ENCODE assay signal across 22 cellular contexts in the genomic region with DNA sequence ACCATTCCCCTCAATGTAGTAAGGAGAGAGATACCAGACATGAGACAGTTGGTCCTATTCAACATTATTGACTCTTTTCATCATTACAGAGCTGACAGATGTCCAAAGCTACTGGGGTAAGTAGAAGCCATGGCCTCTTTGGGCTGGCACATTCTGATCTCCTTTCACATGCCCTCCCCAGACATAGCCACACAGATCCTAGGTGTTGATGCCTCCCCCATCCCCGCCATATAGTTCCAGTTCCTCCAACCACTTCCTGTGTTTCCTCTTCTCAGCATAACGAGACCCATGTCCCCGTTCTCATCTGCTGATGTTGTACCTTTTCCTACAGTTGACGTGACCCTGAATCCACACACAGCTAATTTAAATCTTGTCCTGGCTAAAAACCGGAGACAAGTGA. TPM values are rescaled to one million over a fixed set of nuclear protein-coding genes. Genes with fewer than 3 reads are reported as not detected.
A peak's percentile ranks its signal among the peaks of the same experiment; 100 is the strongest.
DNase-seq lines count a peak whose midpoint lies in the region; ATAC-seq, FAIRE-seq and TF ChIP-seq lines count a peak whose summit lies in the region.
"Had no signal": no experiment of that assay in that cellular context is flagged by ENCODE, and none has a peak within 500 bp of the region (broad histone marks: within the 10 kb centered on the region; RNA-seq: fewer than 3 reads in every experiment).

No MANE protein-coding gene starts in this region.

- H3K4me1 Mint-ChIP-seq in stimulated activated naive CD8-positive, alpha-beta T cell treated with anti-CD3 and anti-CD28 coated beads, Interleukin-15, amount 100 ng/mL, for 72 hours: no peaks in the 10 kb centered on the region
- H3K4me1 Mint-ChIP-seq in WTC11: no peaks in the 10 kb centered on the region

- H3K36me3 Mint-ChIP-seq in WTC11: peaks cover 65% of the 10 kb centered on the region
- H3K36me3 Mint-ChIP-seq: CD8-positive, alpha-beta T cell had no signal

- no peaks in the 10 kb centered on the region for H3K27me3 Mint-ChIP-seq in stimulated activated naive CD8-positive, alpha-beta T cell treated with anti-CD3 and anti-CD28 coated beads, Interleukin-15, amount 100 ng/mL, for 72 hours
- no peaks in the 10 kb centered on the region for H3K27me3 Mint-ChIP-seq in WTC11 (ENCODE audit: low read depth)

- H3K79me2 ChIP-seq in OCI-LY3 (ENCODE audit: low read length): no peaks in the 10 kb centered on the region

- peak overlapping the region; percentile 44 for H3K4me2 ChIP-seq in OCI-LY3 (ENCODE audit: low read length)
- H3K4me2 ChIP-seq: KMS-11 had no signal

- no peaks in the 10 kb centered on the region for H3K9me3 Mint-ChIP-seq in stimulated activated naive CD8-positive, alpha-beta T cell treated with anti-CD3 and anti-CD28 coated beads, Interleukin-15, amount 100 ng/mL, for 72 hours
- no peaks in the 10 kb centered on the region for H3K9me3 Mint-ChIP-seq in WTC11
- H3K9me3 Mint-ChIP-seq: CD8-positive, alpha-beta T cell; HFFc6 had no signal

- no peak overlapping the region for H3K27ac ChIP-seq in OCI-LY3 (ENCODE audit: low read length)
- H3K27ac ChIP-seq: C4-2B, KMS-11 had no signal

- FAIRE-seq in GM18507 (lab: Jason Lieb, UNC): peak; percentile 64
- FAIRE-seq: D721Med, GM19239 had no signal

- H3K27me3 ChIP-seq in OCI-LY3 (ENCODE audit: low read depth, low read length): no peaks in the 10 kb centered on the region

- no peak for DNase-seq in stimulated activated naive CD8-positive, alpha-beta T cell treated with anti-CD3 and anti-CD28 coated beads, Interleukin-15, amount 100 ng/mL, for 72 hours
- DNase-seq in stimulated activated naive CD8-positive, alpha-beta T cell treated with anti-CD3 and anti-CD28 coated beads, Interleukin-15, Interleukin-2, amounts not matched to agents 100 U/mL and 50 U/mL, for 24 hours: no peak
- DNase-seq in GM18507 (ENCODE audit: extremely low spot score, insufficient read length, low read depth): no peak
- no peak for DNase-seq in activated CD4-positive, CD25-positive, alpha-beta regulatory T cell treated with anti-CD3 and anti-CD28 coated beads, Interleukin-2, amount 50 U/mL, for 72 hours
- no peak for DNase-seq in WTC11 (ENCODE audit: low spot score)
- DNase-seq: ACHN; CD8-positive, alpha-beta T cell; COR-L47; DMS153; DMS79 treated with DMSO at 0.1 percent for 48 hours; GDM1; HCEC 1CT; HFFc6 had no signal

- POLR2A ChIA-PET in WTC11 (lab: Charles Lee): no interaction called here

- TF ChIP-seq CTCF in OCI-LY3 (IDR thresholded peaks at IDR 0.05; ENCODE audit: low read depth, low read length): no peak
- no peak for TF ChIP-seq CTCF in WTC11 (IDR thresholded peaks at IDR 0.05)

- CTCF ChIA-PET in WTC11 (lab: Charles Lee): no interaction called here

- H3K4me3 Mint-ChIP-seq in stimulated activated naive CD8-positive, alpha-beta T cell treated with anti-CD3 and anti-CD28 coated beads, Interleukin-15, amount 100 ng/mL, for 72 hours: no peak overlapping the region
- no peak overlapping the region for H3K4me3 Mint-ChIP-seq in WTC11
- H3K4me3 Mint-ChIP-seq: CD8-positive, alpha-beta T cell; HFFc6 had no signal

- H3K27ac Mint-ChIP-seq in stimulated activated naive CD8-positive, alpha-beta T cell treated with anti-CD3 and anti-CD28 coated beads, Interleukin-15, amount 100 ng/mL, for 72 hours: no peak overlapping the region
- H3K27ac Mint-ChIP-seq in WTC11: no peak overlapping the region
- H3K27ac Mint-ChIP-seq: CD8-positive, alpha-beta T cell; HFFc6 had no signal

- H4K20me1 ChIP-seq in OCI-LY3 (ENCODE audit: insufficient read depth, low read length): no peaks in the 10 kb centered on the region

- H3K9ac ChIP-seq in OCI-LY3 (ENCODE audit: low read length): no peak overlapping the region
- H3K9ac ChIP-seq: KMS-11 had no signal

- no peaks in the 10 kb centered on the region for H3K36me3 ChIP-seq in OCI-LY3 (replicated peaks; ENCODE audit: low read depth, low read length)

- ATAC-seq in stimulated activated naive CD8-positive, alpha-beta T cell treated with anti-CD3 and anti-CD28 coated beads, Interleukin-15, amount 100 ng/mL, for 72 hours: peak; percentile 37
- no peak for ATAC-seq in stimulated activated naive CD8-positive, alpha-beta T cell treated with anti-CD3 and anti-CD28 coated beads, Interleukin-15, Interleukin-2, amounts not matched to agents 100 U/mL and 50 U/mL, for 24 hours
- no peak for ATAC-seq in GM21737 (IDR thresholded peaks at IDR 0.05; ENCODE audit: unreplicated experiment)
- ATAC-seq in WTC11: no peak
- ATAC-seq in HG02870 (IDR thresholded peaks at IDR 0.05; ENCODE audit: unreplicated experiment): no peak
- ATAC-seq: CD8-positive, alpha-beta T cell had no signal

- no peak overlapping the region for H3K4me3 ChIP-seq in OCI-LY3 (ENCODE audit: low read length)

- peaks cover 8% of the 10 kb centered on the region for H3K4me1 ChIP-seq in OCI-LY3 (ENCODE audit: low read length)

- peak overlapping the region; percentile 92; the same call in 1 of the 2 replicates for H2AFZ ChIP-seq in OCI-LY3 (ENCODE audit: low read depth, low read length)

- H3K9me3 ChIP-seq in OCI-LY3 (ENCODE audit: insufficient read depth, low read length): no peaks in the 10 kb centered on the region

TF ChIP-seq in WTC11, 78 proteins besides CTCF, POLR2A, EP300 and RAD21 (continues in another document):
- TF ChIP-seq MYBL2 (CRISPR knock-in tag; IDR thresholded peaks at IDR 0.05) (no peak), SOX15 (CRISPR knock-in tag; IDR thresholded peaks at IDR 0.05) (no peak), ELF4 (CRISPR knock-in tag; IDR thresholded peaks at IDR 0.05; ENCODE audit: low read depth) (no peak), FOXK1 (CRISPR knock-in tag; IDR thresholded peaks at IDR 0.05) (no peak), TEAD1 (CRISPR knock-in tag; IDR thresholded peaks at IDR 0.05) (no peak)
- TF ChIP-seq, protein P1, sequence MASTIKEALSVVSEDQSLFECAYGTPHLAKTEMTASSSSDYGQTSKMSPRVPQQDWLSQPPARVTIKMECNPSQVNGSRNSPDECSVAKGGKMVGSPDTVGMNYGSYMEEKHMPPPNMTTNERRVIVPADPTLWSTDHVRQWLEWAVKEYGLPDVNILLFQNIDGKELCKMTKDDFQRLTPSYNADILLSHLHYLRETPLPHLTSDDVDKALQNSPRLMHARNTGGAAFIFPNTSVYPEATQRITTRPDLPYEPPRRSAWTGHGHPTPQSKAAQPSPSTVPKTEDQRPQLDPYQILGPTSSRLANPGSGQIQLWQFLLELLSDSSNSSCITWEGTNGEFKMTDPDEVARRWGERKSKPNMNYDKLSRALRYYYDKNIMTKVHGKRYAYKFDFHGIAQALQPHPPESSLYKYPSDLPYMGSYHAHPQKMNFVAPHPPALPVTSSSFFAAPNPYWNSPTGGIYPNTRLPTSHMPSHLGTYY (CRISPR knock-in tag; IDR thresholded peaks at IDR 0.05): no peak
- TF ChIP-seq, protein P2, sequence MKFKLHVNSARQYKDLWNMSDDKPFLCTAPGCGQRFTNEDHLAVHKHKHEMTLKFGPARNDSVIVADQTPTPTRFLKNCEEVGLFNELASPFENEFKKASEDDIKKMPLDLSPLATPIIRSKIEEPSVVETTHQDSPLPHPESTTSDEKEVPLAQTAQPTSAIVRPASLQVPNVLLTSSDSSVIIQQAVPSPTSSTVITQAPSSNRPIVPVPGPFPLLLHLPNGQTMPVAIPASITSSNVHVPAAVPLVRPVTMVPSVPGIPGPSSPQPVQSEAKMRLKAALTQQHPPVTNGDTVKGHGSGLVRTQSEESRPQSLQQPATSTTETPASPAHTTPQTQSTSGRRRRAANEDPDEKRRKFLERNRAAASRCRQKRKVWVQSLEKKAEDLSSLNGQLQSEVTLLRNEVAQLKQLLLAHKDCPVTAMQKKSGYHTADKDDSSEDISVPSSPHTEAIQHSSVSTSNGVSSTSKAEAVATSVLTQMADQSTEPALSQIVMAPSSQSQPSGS (CRISPR knock-in tag; IDR thresholded peaks at IDR 0.05; ENCODE audit: borderline replicate concordance, low read depth): no peak
- TF ChIP-seq, protein P3, sequence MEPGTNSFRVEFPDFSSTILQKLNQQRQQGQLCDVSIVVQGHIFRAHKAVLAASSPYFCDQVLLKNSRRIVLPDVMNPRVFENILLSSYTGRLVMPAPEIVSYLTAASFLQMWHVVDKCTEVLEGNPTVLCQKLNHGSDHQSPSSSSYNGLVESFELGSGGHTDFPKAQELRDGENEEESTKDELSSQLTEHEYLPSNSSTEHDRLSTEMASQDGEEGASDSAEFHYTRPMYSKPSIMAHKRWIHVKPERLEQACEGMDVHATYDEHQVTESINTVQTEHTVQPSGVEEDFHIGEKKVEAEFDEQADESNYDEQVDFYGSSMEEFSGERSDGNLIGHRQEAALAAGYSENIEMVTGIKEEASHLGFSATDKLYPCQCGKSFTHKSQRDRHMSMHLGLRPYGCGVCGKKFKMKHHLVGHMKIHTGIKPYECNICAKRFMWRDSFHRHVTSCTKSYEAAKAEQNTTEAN (CRISPR knock-in tag; IDR thresholded peaks at IDR 0.05): no peak
- TF ChIP-seq, protein P4, sequence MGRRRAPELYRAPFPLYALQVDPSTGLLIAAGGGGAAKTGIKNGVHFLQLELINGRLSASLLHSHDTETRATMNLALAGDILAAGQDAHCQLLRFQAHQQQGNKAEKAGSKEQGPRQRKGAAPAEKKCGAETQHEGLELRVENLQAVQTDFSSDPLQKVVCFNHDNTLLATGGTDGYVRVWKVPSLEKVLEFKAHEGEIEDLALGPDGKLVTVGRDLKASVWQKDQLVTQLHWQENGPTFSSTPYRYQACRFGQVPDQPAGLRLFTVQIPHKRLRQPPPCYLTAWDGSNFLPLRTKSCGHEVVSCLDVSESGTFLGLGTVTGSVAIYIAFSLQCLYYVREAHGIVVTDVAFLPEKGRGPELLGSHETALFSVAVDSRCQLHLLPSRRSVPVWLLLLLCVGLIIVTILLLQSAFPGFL (CRISPR knock-in tag; IDR thresholded peaks at IDR 0.05; ENCODE audit: borderline replicate concordance): no peak
- TF ChIP-seq, protein P5, sequence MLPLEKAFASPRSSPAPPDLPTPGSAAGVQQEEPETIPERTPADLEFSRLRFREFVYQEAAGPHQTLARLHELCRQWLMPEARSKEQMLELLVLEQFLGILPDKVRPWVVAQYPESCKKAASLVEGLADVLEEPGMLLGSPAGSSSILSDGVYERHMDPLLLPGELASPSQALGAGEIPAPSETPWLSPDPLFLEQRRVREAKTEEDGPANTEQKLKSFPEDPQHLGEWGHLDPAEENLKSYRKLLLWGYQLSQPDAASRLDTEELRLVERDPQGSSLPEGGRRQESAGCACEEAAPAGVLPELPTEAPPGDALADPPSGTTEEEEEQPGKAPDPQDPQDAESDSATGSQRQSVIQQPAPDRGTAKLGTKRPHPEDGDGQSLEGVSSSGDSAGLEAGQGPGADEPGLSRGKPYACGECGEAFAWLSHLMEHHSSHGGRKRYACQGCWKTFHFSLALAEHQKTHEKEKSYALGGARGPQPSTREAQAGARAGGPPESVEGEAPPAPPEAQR (CRISPR knock-in tag; IDR thresholded peaks at IDR 0.05): no peak

RNA-seq across cellular contexts. Expression of a gene that starts 14.0 kb away (rescaled TPM):
- total RNA-seq in WTC11 (2021): 25.4 to 30.2 TPM (median 30.0 TPM) in 3 replicates
- total RNA-seq: CD8-positive, alpha-beta T cell had no signal

RNA-seq across cellular contexts. Expression of a gene that starts 14.4 kb away (rescaled TPM):
- total RNA-seq in WTC11 (2021): 0.66 to 1.6 TPM (median 0.71 TPM) in 3 replicates

RNA-seq across cellular contexts. Expression of a gene that starts 29.8 kb away (rescaled TPM):
- not detected in 3 replicates for total RNA-seq in WTC11 (2021)
- total RNA-seq: A172; CD8-positive, alpha-beta T cell; H4; HFFc6 had no signal
